Comparison of ENCODE assay signal across 18 cellular contexts in genomic region chr6:149057464-149057840, GRCh38.
"Had no signal": no experiment of that assay in that cellular context is flagged by ENCODE, and none has a peak within 500 bp of the region (broad histone marks: within the 10 kb centered on the region; RNA-seq: fewer than 3 reads in every experiment).

No MANE protein-coding gene starts in this region.

- H3K36me3 ChIP-seq: prostate gland, tibial nerve, upper lobe of right lung, vagina had no signal

- DNase-seq: effector CD8-positive, alpha-beta T cell; foreskin melanocyte; head of caudate nucleus; hippocampal formation; nephron progenitor cell; retina; stimulated activated CD4-positive, alpha-beta T cell treated with anti-CD3 and anti-CD28 coated beads, Interleukin-2, amount 100 ng/mL, for 24 hours; stimulated activated CD4-positive, alpha-beta T cell treated with anti-CD3 and anti-CD28 coated beads, Interleukin-4, amount 100 ng/mL, for 4 hours; stimulated activated naive B cell treated with anti-CD40 and anti-IgM and Interleukin-4, amounts not matched to agents 10 μg/mL and 1 μg/mL and 100 μg/mL, for 72 hours; stimulated activated naive CD8-positive, alpha-beta T cell treated with anti-CD3 and anti-CD28 coated beads, Interleukin-15, amount 100 ng/mL, for 72 hours; testis; upper lobe of right lung had no signal

- H3K79me2 ChIP-seq: parathyroid adenoma had no signal

- H3K27me3 Mint-ChIP-seq: stimulated activated naive B cell treated with anti-CD40 and anti-IgM and Interleukin-4, amounts not matched to agents 10 μg/mL and 1 μg/mL and 100 μg/mL, for 72 hours; stimulated activated naive CD8-positive, alpha-beta T cell treated with anti-CD3 and anti-CD28 coated beads, Interleukin-15, amount 100 ng/mL, for 72 hours had no signal

- H3K27me3 ChIP-seq: testis, tibial nerve, upper lobe of right lung, vagina had no signal

- H3K9ac ChIP-seq: parathyroid adenoma had no signal

- H3K27ac ChIP-seq: coronary artery, parathyroid adenoma, prostate gland, testis, tibial nerve, upper lobe of right lung, vagina had no signal

- H3K4me3 Mint-ChIP-seq: nephron progenitor cell; stimulated activated naive B cell treated with anti-CD40 and anti-IgM and Interleukin-4, amounts not matched to agents 10 μg/mL and 1 μg/mL and 100 μg/mL, for 72 hours; stimulated activated naive CD8-positive, alpha-beta T cell treated with anti-CD3 and anti-CD28 coated beads, Interleukin-15, amount 100 ng/mL, for 72 hours had no signal

- H3K4me1 ChIP-seq: testis, upper lobe of right lung had no signal

- H3K9me3 Mint-ChIP-seq: nephron progenitor cell; stimulated activated naive B cell treated with anti-CD40 and anti-IgM and Interleukin-4, amounts not matched to agents 10 μg/mL and 1 μg/mL and 100 μg/mL, for 72 hours; stimulated activated naive CD8-positive, alpha-beta T cell treated with anti-CD3 and anti-CD28 coated beads, Interleukin-15, amount 100 ng/mL, for 72 hours had no signal

- H3K27ac Mint-ChIP-seq: stimulated activated naive B cell treated with anti-CD40 and anti-IgM and Interleukin-4, amounts not matched to agents 10 μg/mL and 1 μg/mL and 100 μg/mL, for 72 hours; stimulated activated naive CD8-positive, alpha-beta T cell treated with anti-CD3 and anti-CD28 coated beads, Interleukin-15, amount 100 ng/mL, for 72 hours had no signal

- ATAC-seq: sciatic nerve; stimulated activated naive B cell treated with anti-CD40 and anti-IgM and Interleukin-4, amounts not matched to agents 10 μg/mL and 1 μg/mL and 100 μg/mL, for 72 hours; stimulated activated naive CD8-positive, alpha-beta T cell treated with anti-CD3 and anti-CD28 coated beads, Interleukin-15, amount 100 ng/mL, for 72 hours had no signal

- H3K9me3 ChIP-seq: prostate gland, testis, tibial nerve, upper lobe of right lung, vagina had no signal

- H2AFZ ChIP-seq: parathyroid adenoma had no signal

- H3K4me3 ChIP-seq: coronary artery, prostate gland, testis, tibial nerve, upper lobe of right lung, vagina had no signal
